Comparison of ENCODE assay signal across 28 cellular contexts in genomic region chr5:158516521-158516920, GRCh38.
"Had no signal": no experiment of that assay in that cellular context is flagged by ENCODE, and none has a peak within 500 bp of the region (broad histone marks: within the 10 kb centered on the region; RNA-seq: fewer than 3 reads in every experiment).

No MANE protein-coding gene starts in this region.

- H3K4me2 ChIP-seq: smooth muscle cell had no signal

- DNase-seq: naive B cell; naive thymus-derived CD8-positive, alpha-beta T cell; nephron progenitor cell; nucleus accumbens; pancreas; posterior cingulate gyrus; psoas muscle; right cardiac atrium; spleen; stimulated activated CD4-positive, alpha-beta T cell treated with anti-CD3 and anti-CD28 coated beads, Interleukin-12 subunit alpha, Interleukin-12 subunit beta, amount 100 ng/mL, for 4 hours; stimulated activated CD4-positive, alpha-beta T cell treated with anti-CD3 and anti-CD28 coated beads, Interleukin-1b, Interleukin-23, amount 100 ng/mL, for 48 hours; stimulated activated CD4-positive, alpha-beta T cell treated with anti-CD3 and anti-CD28 coated beads, Interleukin-4, amount 100 ng/mL, for 1 hour; stimulated activated CD4-positive, alpha-beta T cell treated with anti-CD3 and anti-CD28 coated beads, Interleukin-4, amount 100 ng/mL, for 4 hours; stimulated activated CD8-positive, alpha-beta memory T cell treated with anti-CD3 and anti-CD28 coated beads, Interleukin-4, amount 100 ng/mL, for 48 hours; stimulated activated naive CD4-positive, alpha-beta T cell; stimulated activated naive CD8-positive, alpha-beta T cell treated with anti-CD3 and anti-CD28 coated beads, Interleukin-15, amount 100 ng/mL, for 72 hours; stimulated activated naive CD8-positive, alpha-beta T cell treated with anti-CD3 and anti-CD28 coated beads, Interleukin-15, Interleukin-2, amounts not matched to agents 100 U/mL and 50 U/mL, for 24 hours; tibial artery; transverse colon; upper lobe of right lung; uterus had no signal

- H3K27ac ChIP-seq: neutrophil, pancreas, psoas muscle, skin epidermis, spleen, thoracic aorta, tibial artery, transverse colon, upper lobe of right lung, uterus had no signal

- H3K36me3 ChIP-seq: neutrophil, pancreas, spleen, thoracic aorta, tibial artery, transverse colon, upper lobe of right lung, uterus had no signal

- ATAC-seq: naive thymus-derived CD8-positive, alpha-beta T cell; natural killer cell treated with Interleukin-12 subunit alpha and Interleukin-12 subunit beta and Interleukin-15 and Interleukin-18, amount 100 ng/mL, for 72 hours; pancreas; psoas muscle; right cardiac atrium; sciatic nerve; stimulated activated memory B cell treated with anti-CD40 and anti-IgM and Interleukin-4, amounts not matched to agents 10 μg/mL and 1 μg/mL and 100 μg/mL, for 72 hours; stimulated activated naive CD8-positive, alpha-beta T cell treated with anti-CD3 and anti-CD28 coated beads, Interleukin-15, amount 100 ng/mL, for 72 hours; stimulated activated naive CD8-positive, alpha-beta T cell treated with anti-CD3 and anti-CD28 coated beads, Interleukin-15, Interleukin-2, amounts not matched to agents 100 U/mL and 50 U/mL, for 24 hours; upper lobe of right lung had no signal

- H3K27me3 ChIP-seq: neutrophil, pancreas, spleen, transverse colon, upper lobe of right lung, uterus had no signal

- H3K4me1 ChIP-seq: pancreas, psoas muscle, tibial artery, transverse colon, upper lobe of right lung, uterus had no signal

- H3K9me3 ChIP-seq: neutrophil, pancreas, psoas muscle, spleen, thoracic aorta, tibial artery, transverse colon, upper lobe of right lung, uterus had no signal

- H3K4me3 ChIP-seq: pancreas, psoas muscle, skin epidermis, smooth muscle cell, spleen, thoracic aorta, tibial artery, transverse colon, upper lobe of right lung, uterus had no signal
